In the genomic region with DNA sequence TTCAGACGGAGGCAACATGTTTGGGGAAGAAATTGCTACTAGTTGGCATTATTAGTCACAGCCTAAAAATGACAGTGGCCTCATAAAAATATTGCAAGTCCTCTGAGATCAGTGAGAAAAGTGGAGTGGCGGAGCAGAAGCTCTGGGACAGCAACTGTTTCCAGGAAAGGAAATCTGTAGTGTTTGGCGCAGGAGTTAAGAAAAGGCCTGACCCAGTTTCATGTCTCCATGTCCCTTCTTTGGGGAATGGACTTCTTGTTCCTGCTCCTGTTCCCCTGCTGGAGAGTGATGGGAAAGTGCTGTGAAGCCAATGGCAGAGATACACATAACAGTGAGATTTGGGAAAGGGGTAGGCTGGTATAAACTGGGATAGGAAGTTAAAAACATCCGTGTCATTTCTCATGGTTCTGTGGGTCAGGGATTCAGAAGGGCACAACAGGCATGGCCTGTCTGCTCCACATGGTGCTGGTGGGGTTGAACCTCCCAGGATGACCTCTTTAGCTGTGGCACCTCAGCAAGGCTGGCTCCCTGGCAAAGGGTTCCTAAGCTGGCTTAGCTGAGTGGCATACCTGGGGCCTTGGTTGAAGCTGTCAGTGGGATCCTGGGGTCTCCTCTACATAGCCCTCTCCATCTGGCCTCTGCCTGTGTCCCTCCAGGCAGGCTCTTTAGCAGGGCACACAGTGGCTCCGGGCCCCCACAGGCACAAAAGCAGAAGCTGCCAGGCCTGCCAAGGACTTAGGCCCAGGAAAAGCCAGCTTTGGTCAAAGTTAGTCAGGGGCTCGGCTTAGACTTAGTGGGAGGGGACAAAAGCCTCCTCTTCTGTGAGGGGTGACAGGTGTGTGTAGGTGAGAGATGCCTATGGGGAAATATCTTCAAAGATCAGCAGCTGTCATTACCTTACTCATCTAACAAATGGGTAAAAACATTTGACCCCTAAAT, we compare ENCODE assay signal across 13 cellular contexts.
"Had no signal": no experiment of that assay in that cellular context is flagged by ENCODE, and none has a peak within 500 bp of the region (broad histone marks: within the 10 kb centered on the region; RNA-seq: fewer than 3 reads in every experiment).

No MANE protein-coding gene starts in this region.

- H3K27ac Mint-ChIP-seq: activated T-helper 17 cell treated with anti-CD3 and anti-CD28 coated beads, Interleukin-2, amount 50 U/mL, for 72 hours; nephron progenitor cell had no signal

- ATAC-seq: activated T-helper 17 cell treated with anti-CD3 and anti-CD28 coated beads, Interleukin-2, amount 50 U/mL, for 72 hours; psoas muscle; sciatic nerve had no signal

- H3K4me3 ChIP-seq: ascending aorta, psoas muscle, spleen, uterus had no signal

- H3K36me3 ChIP-seq: ascending aorta, uterus had no signal

- DNase-seq: activated CD4-positive, alpha-beta T cell treated with anti-CD3 and anti-CD28 coated beads for 4 hours; activated CD8-positive, alpha-beta memory T cell treated with anti-CD3 and anti-CD28 coated beads for 24 hours; activated naive CD4-positive, alpha-beta T cell treated with Interleukin-2 at 50 U/mL for 16 hours; hypothalamus; kidney; nephron progenitor cell; psoas muscle; spleen; T-helper 2 cell; uterus had no signal

- H3K9me3 ChIP-seq: ascending aorta, psoas muscle, spleen, uterus had no signal

- H3K4me3 Mint-ChIP-seq: activated T-helper 17 cell treated with anti-CD3 and anti-CD28 coated beads, Interleukin-2, amount 50 U/mL, for 72 hours; nephron progenitor cell had no signal

- H3K4me1 ChIP-seq: ascending aorta, psoas muscle, uterus had no signal

- H3K4me1 Mint-ChIP-seq: activated T-helper 17 cell treated with anti-CD3 and anti-CD28 coated beads, Interleukin-2, amount 50 U/mL, for 72 hours; nephron progenitor cell had no signal

- H3K9me3 Mint-ChIP-seq: activated T-helper 17 cell treated with anti-CD3 and anti-CD28 coated beads, Interleukin-2, amount 50 U/mL, for 72 hours had no signal

- H3K27me3 ChIP-seq: ascending aorta, spleen, uterus had no signal

- H3K27ac ChIP-seq: ascending aorta, psoas muscle, spleen, uterus had no signal
